1 cellular context compared by ENCODE assay signal in genomic region chr19:7869453-7869909, GRCh38.
TF ChIP-seq lines count a peak whose summit lies in the region.

No MANE protein-coding gene starts in this region.

TF ChIP-seq in IMR-90, 13 proteins besides CTCF, POLR2A, EP300 and RAD21:
- TF ChIP-seq RFX5 (IDR thresholded peaks at IDR 0.05; ENCODE audit: low read depth, low read length) (no peak), SMC3 (IDR thresholded peaks at IDR 0.05; ENCODE audit: low read depth, low read length) (no peak), CEBPB (IDR thresholded peaks at IDR 0.05; ENCODE audit: low read depth, low read length) (no peak), FOS (IDR thresholded peaks at IDR 0.05; ENCODE audit: low read depth, low read length) (no peak), RCOR1 (IDR thresholded peaks at IDR 0.05; ENCODE audit: insufficient replicate concordance, low read length) (no peak), MAFK (IDR thresholded peaks at IDR 0.05; ENCODE audit: low read depth, low read length) (no peak), USF2 (IDR thresholded peaks at IDR 0.05; ENCODE audit: low read depth, low read length) (no peak), MXI1 (IDR thresholded peaks at IDR 0.05; ENCODE audit: borderline replicate concordance, low read depth, low read length) (no peak), BHLHE40 (IDR thresholded peaks at IDR 0.05; ENCODE audit: low read depth, low read length) (no peak)
